Comparison of ENCODE assay signal across 8 cellular contexts in genomic region chr4:107757860-107758476, GRCh38. TPM values are rescaled to one million over a fixed set of nuclear protein-coding genes. Genes with fewer than 3 reads are reported as not detected.
DNase-seq lines count a peak whose midpoint lies in the region; ATAC-seq and TF ChIP-seq lines count a peak whose summit lies in the region.

No MANE protein-coding gene starts in this region.

- no peak overlapping the region for H3K4me3 Mint-ChIP-seq in Caco-2 (ENCODE audit: unreplicated experiment)

- H3K9me3 ChIP-seq in Caco-2 (no peaks in the 10 kb centered on the region), HCT116 (ENCODE audit: control insufficient read depth in 1 of 2, insufficient read depth in 1 of 2, low read depth in 1 of 2, low read length in 2 of 2) (no peaks in the 10 kb centered on the region)

- H3K4me1 Mint-ChIP-seq in Caco-2 (ENCODE audit: low read depth, unreplicated experiment): no peaks in the 10 kb centered on the region

- intact Hi-C loops in Caco-2 (cut with micrococcal nuclease; ENCODE audit: unreplicated experiment) (loop anchor here (1.0 kb wide), 1 partner anchor 38 kb away; the partner anchor contains the start of gene PAPSS1), HCT116 (cut with micrococcal nuclease) (loop anchor here (1.0 kb wide), 1 partner anchor 155 kb away; no protein-coding TSS in a partner anchor)

- H3K4me3 ChIP-seq in Caco-2 (ENCODE audit: low read depth, low read length) (no peak overlapping the region), HCT116 (replicated peaks in 1 of 2; ENCODE audit: low read depth in 1 of 2, low read length in 2 of 2) (no peak overlapping the region), fibroblast of the aortic adventitia (ENCODE audit: low read depth, low read length) (no peak overlapping the region)

- no TSS peak for BruUV-seq in Caco-2 (replicated peaks; lab: Mats Ljungman, UMichigan)
- no TSS peak for BruUV-seq in HCT116 (replicated peaks; lab: Mats Ljungman, UMichigan)

- RAD21 ChIA-PET in HCT116 (lab: Charles Lee; ENCODE audit: low non-redundant PET in 1 of 2, low total read pairs in 2 of 2, uncharacterized antibody in 2 of 2, unreplicated experiment in 2 of 2): no interaction called here

- H4K20me1 ChIP-seq in HCT116 (ENCODE audit: insufficient read depth): no peaks in the 10 kb centered on the region

- no peaks in the 10 kb centered on the region for H3K9me2 ChIP-seq in HCT116 (ENCODE audit: insufficient read depth)

- TF ChIP-seq RAD21 in HCT116 (IDR thresholded peaks at IDR 0.05; ENCODE audit: low read depth): peak; percentile 73

- TF ChIP-seq CTCF in Caco-2 (IDR thresholded peaks at IDR 0.05; ENCODE audit: insufficient read depth in 1 of 2, low read depth in 1 of 2, low read length in 1 of 2, severe bottlenecking in 1 of 2, unreplicated experiment in 1 of 2) (peak; percentile 30 to 37), HCT116 (IDR thresholded peaks at IDR 0.05 in 2 of 3, conservative IDR thresholded peaks at IDR 0.05 in 1 of 3; ENCODE audit: borderline replicate concordance in 1 of 3, insufficient read depth in 1 of 3, low read depth in 2 of 3, low read length in 2 of 3) (peak; percentile 20 to 67 (median 59); a peak in 5 of 6 replicates), fibroblast of the aortic adventitia (IDR thresholded peaks at IDR 0.05; ENCODE audit: insufficient read depth, low read length) (peak; percentile 20)

- ATAC-seq in HCT116 (0 out of 2 replicates have a peak, but pooled peaks have one; percentile 38), HG03280 (IDR thresholded peaks at IDR 0.05; ENCODE audit: unreplicated experiment) (no peak)

- POLR2A ChIA-PET in Caco-2 (lab: Charles Lee): no interaction called here
- POLR2A ChIA-PET in HCT116 (lab: Charles Lee): no interaction called here

- TF ChIP-seq POLR2A in HCT116 (IDR thresholded peaks at IDR 0.05; ENCODE audit: borderline replicate concordance, extremely low read depth, insufficient read depth, insufficient read length): no peak

- H3K27me3 Mint-ChIP-seq in Caco-2 (ENCODE audit: insufficient read depth, unreplicated experiment): no peaks in the 10 kb centered on the region

- H3K9me3 Mint-ChIP-seq in Caco-2 (ENCODE audit: unreplicated experiment): no peaks in the 10 kb centered on the region

- no peak for DNase-seq in Caco-2
- no peak for DNase-seq in HCT116 (ENCODE audit: low read depth, low spot score)
- DNase-seq in RPMI7951 (ENCODE audit: low read depth): peak; percentile 21
- DNase-seq in fibroblast of the aortic adventitia (ENCODE audit: low read depth): peak; percentile 76
- peak; percentile 83 for DNase-seq in superior temporal gyrus (ENCODE audit: extremely low spot score)
- DNase-seq in stimulated activated CD4-positive, alpha-beta T cell treated with anti-CD3 and anti-CD28 coated beads, Interleukin-4, amount 100 ng/mL, for 24 hours: no peak
- DNase-seq in cortex of kidney (lab: John Stamatoyannopoulos, UW): no peak

- H2AFZ ChIP-seq in HCT116 (ENCODE audit: low read depth, low read length, poor library complexity, severe bottlenecking): peak overlapping the region; percentile 95

- H3K9ac ChIP-seq in HCT116 (ENCODE audit: low read length): no peak overlapping the region

- no peaks in the 10 kb centered on the region for H3K79me2 ChIP-seq in HCT116 (ENCODE audit: insufficient read depth, low read length)

- no peaks in the 10 kb centered on the region for H3K27me3 ChIP-seq in Caco-2 (replicated peaks; ENCODE audit: control insufficient read depth, insufficient read depth, low read length)
- H3K27me3 ChIP-seq in HCT116 (ENCODE audit: insufficient read depth, low read length): no peaks in the 10 kb centered on the region

- H3K4me2 ChIP-seq in HCT116 (ENCODE audit: low read length): no peak overlapping the region

- CTCF ChIA-PET in Caco-2 (lab: Charles Lee): no interaction called here
- CTCF ChIA-PET in HCT116 (lab: Charles Lee): interaction anchor here (0.8 to 3.7 kb wide), 8 partner anchors 9 to 261 kb away, joined by 3 to 23 read pairs (median 4); no protein-coding TSS in a partner anchor

- no peaks in the 10 kb centered on the region for H3K4me1 ChIP-seq in Caco-2
- H3K4me1 ChIP-seq in HCT116 (ENCODE audit: control insufficient read depth in 1 of 2, insufficient read depth in 2 of 2, low read length in 2 of 2): no peaks in the 10 kb centered on the region

- H3K36me3 ChIP-seq in Caco-2 (ENCODE audit: control insufficient read depth, insufficient read depth, low read length) (no peaks in the 10 kb centered on the region), HCT116 (ENCODE audit: control insufficient read depth in 1 of 2, insufficient read depth in 2 of 2, low read length in 2 of 2) (no peaks in the 10 kb centered on the region)

- no peak overlapping the region for H3K27ac Mint-ChIP-seq in Caco-2 (ENCODE audit: unreplicated experiment)

- H3K27ac ChIP-seq in HCT116 (ENCODE audit: low read depth, low read length): no peak overlapping the region

- no peaks in the 10 kb centered on the region for H3K36me3 Mint-ChIP-seq in Caco-2 (ENCODE audit: insufficient read depth, unreplicated experiment)

TF ChIP-seq in HCT116, 20 proteins besides CTCF, POLR2A, EP300 and RAD21:
- no peak for TF ChIP-seq POLR2AphosphoS5 (IDR thresholded peaks at IDR 0.05; ENCODE audit: low read depth, low read length)
- no peak for TF ChIP-seq EZH2 (IDR thresholded peaks at IDR 0.05)
- no peak for TF ChIP-seq FOSL1 (IDR thresholded peaks at IDR 0.05; ENCODE audit: low read depth)
- no peak for TF ChIP-seq CEBPB (IDR thresholded peaks at IDR 0.05; ENCODE audit: low read depth)
- TF ChIP-seq CBX3 (IDR thresholded peaks at IDR 0.05; ENCODE audit: low read depth): no peak
- TF ChIP-seq JUND (IDR thresholded peaks at IDR 0.05): no peak
- TF ChIP-seq ELF1 (IDR thresholded peaks at IDR 0.05; ENCODE audit: borderline replicate concordance, low read depth): no peak
- no peak for TF ChIP-seq SRF (IDR thresholded peaks at IDR 0.05; ENCODE audit: low read depth)
- no peak for TF ChIP-seq REST (IDR thresholded peaks at IDR 0.05; ENCODE audit: low read depth)
- TF ChIP-seq EZH2phosphoT487 (IDR thresholded peaks at IDR 0.05; ENCODE audit: borderline replicate concordance): no peak
TF ChIP-seq in HCT116: peak in this region for 0.

RNA-seq across cellular contexts. Expression of gene PAPSS1, which starts 37.9 kb away (rescaled TPM):
- total RNA-seq in Caco-2 (2022): 60.1 and 66.1 TPM in 2 replicates
- total RNA-seq in HCT116 (2021; ENCODE audit: unreplicated experiment): 59.0 TPM
- 43.4 and 51.9 TPM in 2 replicates for polyA plus RNA-seq in HCT116 (2012)
- total RNA-seq in RPMI7951 (2014; rRNA removed; shearing (Covaris generic)): 46.7 and 52.1 TPM in 2 replicates
- 62.0 and 174 TPM in 2 replicates for total RNA-seq in fibroblast of the aortic adventitia (ENCODE audit: low replicate concordance)

Comparison
In these comparisons a context has a peak if more than half of its experiments do, and no peak if none do; other contexts are left out.
1. DNase-seq: peak in RPMI7951 (single experiment), fibroblast of the aortic adventitia (single experiment) and superior temporal gyrus (single experiment); none in Caco-2 (0 of 2), HCT116 (single experiment), stimulated activated CD4-positive, alpha-beta T cell treated with anti-CD3 and anti-CD28 coated beads, Interleukin-4, amount 100 ng/mL, for 24 hours (single experiment) and cortex of kidney (single experiment).
2. Peak in every context shown above with its lines, with median percentiles within 50 percentile points of each other: CTCF ChIP-seq.